In genomic region chr11:116413861-116414260, GRCh38 we compare ENCODE assay signal across 26 cellular contexts.
A peak's percentile ranks its signal among the peaks of the same experiment; 100 is the strongest.
DNase-seq lines count a peak whose midpoint lies in the region; ATAC-seq and TF ChIP-seq lines count a peak whose summit lies in the region.
"Had no signal": no experiment of that assay in that cellular context is flagged by ENCODE, and none has a peak within 500 bp of the region (broad histone marks: within the 10 kb centered on the region; RNA-seq: fewer than 3 reads in every experiment).

No MANE protein-coding gene starts in this region.

- peak; percentile 40 for ATAC-seq in WTC11
- no peak for ATAC-seq in GM21786 (IDR thresholded peaks at IDR 0.05; ENCODE audit: unreplicated experiment)
- no peak for ATAC-seq in HG02588 (IDR thresholded peaks at IDR 0.05; ENCODE audit: unreplicated experiment)

- TF ChIP-seq CTCF in WTC11 (IDR thresholded peaks at IDR 0.05): no peak

- DNase-seq in NCI-H1436 (lab: John Stamatoyannopoulos, UW): peak; percentile 42
- no peak for DNase-seq in NCI-H1436 treated with DMSO at 0.1 percent for 48 hours (lab: John Stamatoyannopoulos, UW)
- DNase-seq in NCI-H2081 (lab: John Stamatoyannopoulos, UW): peak; percentile 94 to 97
- DNase-seq in WTC11 (ENCODE audit: low spot score): no peak
- no peak for DNase-seq in HK-2 (ENCODE audit: unreplicated experiment)
- DNase-seq: activated CD4-positive, alpha-beta memory T cell treated with anti-CD3 and anti-CD28 coated beads for 36 hours; activated CD4-positive, CD25-positive, alpha-beta regulatory T cell; activated gamma-delta T cell treated with Interleukin-2 at 50 U/mL for 16 hours; activated T-cell treated with anti-CD3 and anti-CD28 coated beads for 4 hours; adrenal gland; Caco-2; dermis blood vessel endothelial cell; HFFc6; immature natural killer cell; IMR-90; left ventricle myocardium inferior; nucleus accumbens; retina had no signal

- H3K4me3 ChIP-seq in rectal smooth muscle tissue (ENCODE audit: low read length): no peak overlapping the region
- H3K4me3 ChIP-seq: adrenal gland, cardiac muscle cell, left ventricle myocardium inferior, SK-N-MC had no signal

- CTCF ChIA-PET in WTC11 (lab: Charles Lee): interaction anchor here (0.9 to 2.8 kb wide), 6 partner anchors 9 to 198 kb away, joined by 3 to 12 read pairs (median 4); no protein-coding TSS in a partner anchor

- H3K27me3 ChIP-seq in rectal smooth muscle tissue (ENCODE audit: control insufficient read depth, insufficient read depth, low read length): no peaks in the 10 kb centered on the region
- H3K27me3 ChIP-seq: adrenal gland, cardiac muscle cell had no signal

- H3K36me3 Mint-ChIP-seq in WTC11: no peaks in the 10 kb centered on the region
- H3K36me3 Mint-ChIP-seq: activated CD4-positive, alpha-beta memory T cell treated with anti-CD3 and anti-CD28 coated beads for 36 hours; immature natural killer cell had no signal

- peaks cover 37% of the 10 kb centered on the region for H3K4me1 Mint-ChIP-seq in WTC11
- H3K4me1 Mint-ChIP-seq: B cell, immature natural killer cell had no signal

- no peak overlapping the region for H3K9ac ChIP-seq in rectal smooth muscle tissue (ENCODE audit: low read length)

- no peaks in the 10 kb centered on the region for H3K9me3 Mint-ChIP-seq in WTC11
- H3K9me3 Mint-ChIP-seq: activated CD4-positive, alpha-beta memory T cell treated with anti-CD3 and anti-CD28 coated beads for 36 hours; immature natural killer cell; T-helper 2 cell treated with Interferon-gamma antibody and Interleukin-4, amounts not matched to agents 5 μg/mL and 100 μg/mL, for 36 hours had no signal

- H3K36me3 ChIP-seq in rectal smooth muscle tissue (ENCODE audit: control insufficient read depth, insufficient read depth, low read length): no peaks in the 10 kb centered on the region
- H3K36me3 ChIP-seq: adrenal gland, cardiac muscle cell, left ventricle myocardium inferior had no signal

- H3K4me1 ChIP-seq in rectal smooth muscle tissue (ENCODE audit: control insufficient read depth, insufficient read depth, low read length): peaks cover 14% of the 10 kb centered on the region
- H3K4me1 ChIP-seq: adrenal gland, left ventricle myocardium inferior had no signal

- H3K27me3 Mint-ChIP-seq in WTC11 (ENCODE audit: low read depth): no peaks in the 10 kb centered on the region

- peak overlapping the region; percentile 26; the same call in 1 of the 2 replicates for H3K27ac Mint-ChIP-seq in WTC11
- H3K27ac Mint-ChIP-seq: activated CD4-positive, alpha-beta memory T cell treated with anti-CD3 and anti-CD28 coated beads for 36 hours; B cell; HFFc6; immature natural killer cell; T-helper 2 cell treated with Interferon-gamma antibody and Interleukin-4, amounts not matched to agents 5 μg/mL and 100 μg/mL, for 36 hours had no signal

- POLR2A ChIA-PET in WTC11 (lab: Charles Lee): no interaction called here

- no peak overlapping the region for H3K4me3 Mint-ChIP-seq in WTC11
- H3K4me3 Mint-ChIP-seq: activated CD4-positive, alpha-beta memory T cell treated with anti-CD3 and anti-CD28 coated beads for 36 hours; B cell; HFFc6; immature natural killer cell; T-helper 2 cell treated with Interferon-gamma antibody and Interleukin-4, amounts not matched to agents 5 μg/mL and 100 μg/mL, for 36 hours had no signal

- peak overlapping the region; percentile 71 for H3K27ac ChIP-seq in rectal smooth muscle tissue (ENCODE audit: low read depth, low read length)
- H3K27ac ChIP-seq: adrenal gland, cardiac muscle cell, epithelial cell of prostate, left ventricle myocardium inferior, SK-N-MC had no signal

TF ChIP-seq in WTC11, 78 proteins besides CTCF, POLR2A, EP300 and RAD21:
- TF ChIP-seq CREM (CRISPR knock-in tag; IDR thresholded peaks at IDR 0.05) (no peak), USF2 (CRISPR knock-in tag; IDR thresholded peaks at IDR 0.05) (no peak), GABPB1 (CRISPR knock-in tag; IDR thresholded peaks at IDR 0.05) (0 out of 2 replicates have a peak, but pooled peaks have one; percentile 12)

Comparison
In these comparisons a context has a peak if more than half of its experiments do, and no peak if none do; other contexts are left out.
1. DNase-seq: peak in NCI-H1436 (single experiment) and NCI-H2081 (2 of 2); none in NCI-H1436 treated with DMSO at 0.1 percent for 48 hours (single experiment), WTC11 (single experiment) and HK-2 (single experiment).